Comparison of ENCODE assay signal across 8 cellular contexts in the genomic region with DNA sequence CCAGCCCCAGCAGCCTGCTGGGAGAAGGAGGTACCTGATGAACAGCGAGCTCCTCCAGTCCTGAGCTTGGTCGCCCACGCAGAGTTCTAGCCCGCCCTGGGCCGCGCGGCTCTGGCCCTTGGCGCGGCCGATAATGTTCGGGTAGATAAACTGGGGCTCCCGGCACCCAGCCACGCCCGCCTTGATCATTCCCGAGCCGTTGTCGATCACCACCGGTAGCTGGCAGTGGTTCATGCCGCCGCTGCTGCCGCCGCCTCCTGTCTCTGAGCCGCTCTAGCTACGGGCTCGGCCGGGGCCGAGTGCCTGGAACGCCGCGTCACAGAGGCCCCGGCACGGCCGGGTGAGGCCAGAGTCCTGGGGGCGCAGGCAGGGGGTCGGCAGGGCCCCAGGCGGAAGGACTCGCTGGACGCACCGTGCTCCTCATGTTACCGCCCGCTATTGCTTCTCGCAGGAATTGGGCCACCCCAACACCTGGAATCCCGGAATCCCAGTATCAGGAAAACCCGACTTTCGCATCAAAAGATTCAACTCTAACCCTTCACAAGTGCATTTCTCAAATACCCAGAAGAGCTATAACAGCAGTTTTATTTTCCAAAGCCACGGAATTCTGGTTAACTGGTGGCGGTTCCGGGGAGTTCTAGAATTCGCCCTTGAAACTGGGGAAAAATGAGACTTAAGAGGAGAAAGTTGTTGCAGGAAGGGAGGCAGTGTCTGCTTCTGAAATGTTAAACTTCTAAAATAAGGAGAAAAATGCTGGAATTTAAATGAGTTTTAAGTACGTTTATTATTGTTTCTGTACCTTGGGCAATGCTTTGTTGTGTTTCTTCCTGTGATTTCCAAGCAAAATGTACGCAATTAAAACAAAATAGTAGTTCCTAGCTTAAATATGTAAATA. TPM values are rescaled to one million over a fixed set of nuclear protein-coding genes. Genes with fewer than 3 reads are reported as not detected.
DNase-seq lines count a peak whose midpoint lies in the region; ATAC-seq and TF ChIP-seq lines count a peak whose summit lies in the region.

TSS of gene ACTRT3 (minus strand) at position 275 of the 895 bp plus-strand sequence. CDS start at position 234, 41 bp downstream.

- no peak for TF ChIP-seq CTCF in right atrium auricular region (IDR thresholded peaks at IDR 0.05)
- TF ChIP-seq CTCF in vagina (IDR thresholded peaks at IDR 0.05) = no peak

- no peak for TF ChIP-seq EP300 in Ishikawa (IDR thresholded peaks at IDR 0.05; ENCODE audit: borderline replicate concordance)

- peaks cover 18 to 44% (median 29%) of the 10 kb centered on the region in 4 donors for H3K4me1 Mint-ChIP-seq in CD4-positive, CD25-positive, alpha-beta regulatory T cell

- no peaks in the 10 kb centered on the region for H3K36me3 ChIP-seq in CD4-positive, CD25-positive, alpha-beta regulatory T cell (ENCODE audit: control insufficient read depth, insufficient read depth, low read length)
- H3K36me3 ChIP-seq in right atrium auricular region (peaks cover 5% of the 10 kb centered on the region), vagina (no peaks in the 10 kb centered on the region)

- DNase-seq in CD4-positive, CD25-positive, alpha-beta regulatory T cell = peak; percentile 43 to 71 (median 51)
- DNase-seq in T follicular helper cell (ENCODE audit: low read depth) (peak; percentile 38), amniotic epithelial cell (ENCODE audit: low read depth) (peak; percentile 79), right atrium auricular region (ENCODE audit: low spot score) (peak; percentile 67), posterior vena cava (ENCODE audit: low spot score) (peak; percentile 92), vagina (ENCODE audit: extremely low spot score in 2 of 2) (no peak)

- no peak for TF ChIP-seq RAD21 in Ishikawa (IDR thresholded peaks at IDR 0.05; ENCODE audit: low read depth)

- peaks cover 18% of the 10 kb centered on the region for H3K27me3 Mint-ChIP-seq in CD4-positive, CD25-positive, alpha-beta regulatory T cell

- no peaks in the 10 kb centered on the region for H3K36me3 Mint-ChIP-seq in CD4-positive, CD25-positive, alpha-beta regulatory T cell

- H3K4me1 ChIP-seq in CD4-positive, CD25-positive, alpha-beta regulatory T cell (ENCODE audit: control insufficient read depth, insufficient read depth, low read length, poor library complexity, severe bottlenecking) = peaks cover 32% of the 10 kb centered on the region
- H3K4me1 ChIP-seq in right atrium auricular region (peaks cover 0 to 8% of the 10 kb centered on the region in 2 donors), vagina (peaks cover 8% of the 10 kb centered on the region)

- TF ChIP-seq POLR2A in vagina (IDR thresholded peaks at IDR 0.05) = no peak

- H3K4me3 ChIP-seq in CD4-positive, CD25-positive, alpha-beta regulatory T cell (ENCODE audit: low read depth, low read length) = peak within 1 kb of the TSS; percentile 95
- H3K4me3 ChIP-seq in right atrium auricular region = peak within 1 kb of the TSS; percentile 65
- peak within 1 kb of the TSS; percentile 58 to 69 for H3K4me3 ChIP-seq in vagina

- no peaks in the 10 kb centered on the region for H3K27me3 ChIP-seq in CD4-positive, CD25-positive, alpha-beta regulatory T cell (ENCODE audit: control insufficient read depth, insufficient read depth, low read length)
- H3K27me3 ChIP-seq in right atrium auricular region (no peaks in the 10 kb centered on the region), vagina (no peaks in the 10 kb centered on the region)

- H3K27ac ChIP-seq in CD4-positive, CD25-positive, alpha-beta regulatory T cell (ENCODE audit: insufficient read depth, low read length, poor library complexity, severe bottlenecking) = peak within 1 kb of the TSS; percentile 65
- H3K27ac ChIP-seq in right atrium auricular region = peak within 1 kb of the TSS; percentile 86 to 97
- H3K27ac ChIP-seq in vagina = peak within 1 kb of the TSS; percentile 85

- ATAC-seq in CD4-positive, CD25-positive, alpha-beta regulatory T cell (ENCODE audit: low read depth in 2 of 2) = no peak
- ATAC-seq in GM21367 (IDR thresholded peaks at IDR 0.05; ENCODE audit: unreplicated experiment) = peak; percentile 27

- H3K9me3 ChIP-seq in CD4-positive, CD25-positive, alpha-beta regulatory T cell (ENCODE audit: control insufficient read depth in 2 of 2, low read length in 2 of 2) = no peaks in the 10 kb centered on the region
- H3K9me3 ChIP-seq in right atrium auricular region = no peaks in the 10 kb centered on the region
- no peaks in the 10 kb centered on the region for H3K9me3 ChIP-seq in vagina

- peak within 1 kb of the TSS; percentile 56 to 89 (median 76) for H3K27ac Mint-ChIP-seq in CD4-positive, CD25-positive, alpha-beta regulatory T cell

- peak within 1 kb of the TSS; percentile 83 to 91 (median 90) for H3K4me3 Mint-ChIP-seq in CD4-positive, CD25-positive, alpha-beta regulatory T cell

- intact Hi-C loops in posterior vena cava (cut with DNase I) = no loop called here
- intact Hi-C loops in vagina (cut with DNase I) = loop anchor here (10.0 kb wide), 1 partner anchor 105 kb away; the partner anchor contains the start of gene MECOM

- H3K9me3 Mint-ChIP-seq in CD4-positive, CD25-positive, alpha-beta regulatory T cell = peaks cover 0 to 10% (median 3%) of the 10 kb centered on the region in 7 donors

TF ChIP-seq in Ishikawa, 13 proteins besides CTCF, POLR2A, EP300 and RAD21:
- TF ChIP-seq CEBPB (IDR thresholded peaks at IDR 0.05) (no peak), TCF12 (IDR thresholded peaks at IDR 0.05; ENCODE audit: low read depth) (no peak), YY1 (IDR thresholded peaks at IDR 0.05; ENCODE audit: low read depth) (no peak), TAF1 (IDR thresholded peaks at IDR 0.05; ENCODE audit: low read depth) (no peak), NFIC (IDR thresholded peaks at IDR 0.05) (0 out of 2 replicates have a peak, but pooled peaks have one; percentile 6), TEAD4 (IDR thresholded peaks at IDR 0.05) (0 out of 2 replicates have a peak, but pooled peaks have one; percentile 3), EGR1 (IDR thresholded peaks at IDR 0.05) (peak; percentile 68)

RNA-seq across cellular contexts. Expression of gene ACTRT3, which starts in this region (rescaled TPM):
- total RNA-seq in CD4-positive, CD25-positive, alpha-beta regulatory T cell = not detected
- under 1 TPM in 2 of 4 donors, not detected in 2; 0.21 to 0.54 TPM for polyA plus RNA-seq in CD4-positive, CD25-positive, alpha-beta regulatory T cell
- total RNA-seq in right atrium auricular region = 1 to 10 TPM in 1 of 2 donors, under 1 TPM in 1; 0.30 to 1.4 TPM
- total RNA-seq in posterior vena cava = 1 to 10 TPM; 2.2 to 2.4 TPM
- 1.7 TPM for total RNA-seq in vagina

Comparison
In these comparisons a context has a peak if more than half of its experiments do, and no peak if none do; other contexts are left out.
1. Peak in DNase-seq, H3K4me3 ChIP-seq and H3K27ac ChIP-seq in CD4-positive, CD25-positive, alpha-beta regulatory T cell; RNA of the gene not detected or under 1 TPM.
2. DNase-seq: peak in T follicular helper cell (single experiment), amniotic epithelial cell (single experiment), right atrium auricular region (single experiment) and posterior vena cava (single experiment); none in vagina (0 of 2).
3. Peak in every context shown above with its lines, with median percentiles within 50 percentile points of each other: H3K27ac ChIP-seq and H3K4me3 ChIP-seq.